14 cellular contexts compared by ENCODE assay signal in genomic region chr3:94226058-94226457, GRCh38.
DNase-seq lines count a peak whose midpoint lies in the region; ATAC-seq and TF ChIP-seq lines count a peak whose summit lies in the region.
"Had no signal": no experiment of that assay in that cellular context is flagged by ENCODE, and none has a peak within 500 bp of the region (broad histone marks: within the 10 kb centered on the region; RNA-seq: fewer than 3 reads in every experiment).

No MANE protein-coding gene starts in this region.

- peak overlapping the region; percentile 66 for H3K4me3 ChIP-seq in adipocyte (ENCODE audit: low read length)
- no peak overlapping the region for H3K4me3 ChIP-seq in adrenal gland
- H3K4me3 ChIP-seq: ascending aorta, K562 had no signal

- no peak overlapping the region for H3K27ac Mint-ChIP-seq in stimulated activated effector memory CD8-positive, alpha-beta T cell treated with anti-CD3 and anti-CD28 coated beads, Interleukin-12 subunit alpha, Interleukin-12 subunit beta, amount 100 ng/mL, for 72 hours

- WGBS in adrenal gland, 4 donors, result 48 to 53% (median 50%) methylated on average over 4 of the region's 4 CpGs

- H3K27ac ChIP-seq in adrenal gland, result no peak overlapping the region
- H3K27ac ChIP-seq: ascending aorta had no signal

- no peaks in the 10 kb centered on the region for H3K4me1 Mint-ChIP-seq in stimulated activated effector memory CD8-positive, alpha-beta T cell treated with anti-CD3 and anti-CD28 coated beads, Interleukin-12 subunit alpha, Interleukin-12 subunit beta, amount 100 ng/mL, for 72 hours

- H3K4me1 ChIP-seq in adipocyte (ENCODE audit: control insufficient read depth, insufficient read depth, low read length) (peaks cover 29% of the 10 kb centered on the region), adrenal gland (replicated peaks in 1 of 2) (no peaks in the 10 kb centered on the region)
- H3K4me1 ChIP-seq: ascending aorta had no signal

- H3K9me3 Mint-ChIP-seq in stimulated activated effector memory CD8-positive, alpha-beta T cell treated with anti-CD3 and anti-CD28 coated beads, Interleukin-12 subunit alpha, Interleukin-12 subunit beta, amount 100 ng/mL, for 72 hours, result peaks cover 2% of the 10 kb centered on the region

- H3K9ac ChIP-seq in adipocyte (ENCODE audit: low read length), result peak overlapping the region; percentile 68

- no peak for TF ChIP-seq CTCF in adrenal gland (IDR thresholded peaks at IDR 0.05)

- no peak for TF ChIP-seq POLR2A in adrenal gland (IDR thresholded peaks at IDR 0.05)

- intact Hi-C loops in adrenal gland (cut with DNase I), result no loop called here

- ATAC-seq in stimulated activated effector memory CD8-positive, alpha-beta T cell treated with anti-CD3 and anti-CD28 coated beads, Interleukin-12 subunit alpha, Interleukin-12 subunit beta, amount 100 ng/mL, for 72 hours, result peak; percentile 69
- ATAC-seq: HCT116, K562, left lobe of liver had no signal

- H3K36me3 ChIP-seq in adipocyte (ENCODE audit: control insufficient read depth, insufficient read depth, low read length, severe bottlenecking), result no peaks in the 10 kb centered on the region
- H3K36me3 ChIP-seq in adrenal gland (replicated peaks in 1 of 2), result no peaks in the 10 kb centered on the region
- H3K36me3 ChIP-seq: ascending aorta had no signal

- no peaks in the 10 kb centered on the region for H3K36me3 Mint-ChIP-seq in stimulated activated effector memory CD8-positive, alpha-beta T cell treated with anti-CD3 and anti-CD28 coated beads, Interleukin-12 subunit alpha, Interleukin-12 subunit beta, amount 100 ng/mL, for 72 hours

- no peaks in the 10 kb centered on the region for H3K27me3 ChIP-seq in adipocyte (replicated peaks; ENCODE audit: control insufficient read depth, insufficient read depth, low read length)
- H3K27me3 ChIP-seq in adrenal gland, result peaks cover 3% of the 10 kb centered on the region
- H3K27me3 ChIP-seq: ascending aorta had no signal

- DNase-seq in HPDE6-E6E7 (ENCODE audit: extremely low spot score) (peak; percentile 48), adipocyte (ENCODE audit: low read depth) (peak; percentile 12), foreskin melanocyte (peak; percentile 31), adrenal gland (no peak), NOMO-1 (lab: John Stamatoyannopoulos, UW; ENCODE audit: unreplicated experiment in 2 of 2) (no peak)
- no peak for DNase-seq in stimulated activated effector memory CD8-positive, alpha-beta T cell treated with anti-CD3 and anti-CD28 coated beads, Interleukin-12 subunit alpha, Interleukin-12 subunit beta, amount 100 ng/mL, for 72 hours (ENCODE audit: low spot score in 2 of 2)
- no peak for DNase-seq in activated effector memory CD4-positive, alpha-beta T cell treated with Interleukin-2 at 50 U/mL for 16 hours
- DNase-seq: NCI-H2029; stimulated activated CD4-positive, alpha-beta T cell treated with anti-CD3 and anti-CD28 coated beads, Interleukin-2, amount 100 ng/mL, for 24 hours; stimulated activated naive CD4-positive, alpha-beta T cell had no signal

- H3K4me3 Mint-ChIP-seq in stimulated activated effector memory CD8-positive, alpha-beta T cell treated with anti-CD3 and anti-CD28 coated beads, Interleukin-12 subunit alpha, Interleukin-12 subunit beta, amount 100 ng/mL, for 72 hours, result no peak overlapping the region

- H3K9me3 ChIP-seq in adipocyte (ENCODE audit: control insufficient read depth, low read length) (peaks cover 11% of the 10 kb centered on the region), adrenal gland (replicated peaks in 1 of 3) (no peaks in the 10 kb centered on the region)
- H3K9me3 ChIP-seq: ascending aorta had no signal

Comparison
In these comparisons a context has a peak if more than half of its experiments do, and no peak if none do; other contexts are left out.
1. DNase-seq: peak in HPDE6-E6E7 (single experiment), adipocyte (single experiment) and foreskin melanocyte (single experiment); none in stimulated activated effector memory CD8-positive, alpha-beta T cell treated with anti-CD3 and anti-CD28 coated beads, Interleukin-12 subunit alpha, Interleukin-12 subunit beta, amount 100 ng/mL, for 72 hours (0 of 2), activated effector memory CD4-positive, alpha-beta T cell treated with Interleukin-2 at 50 U/mL for 16 hours (single experiment), adrenal gland (0 of 7) and NOMO-1 (0 of 2).